In genomic region chr4:47674173-47674572, GRCh38 we compare ENCODE assay signal across 16 cellular contexts.
DNase-seq lines count a peak whose midpoint lies in the region; ATAC-seq and TF ChIP-seq lines count a peak whose summit lies in the region.
"Had no signal": no experiment of that assay in that cellular context is flagged by ENCODE, and none has a peak within 500 bp of the region (broad histone marks: within the 10 kb centered on the region; RNA-seq: fewer than 3 reads in every experiment).

No MANE protein-coding gene starts in this region.

- WGBS in SK-N-SH (ENCODE audit: low lambda C conversion rate), result 30% methylated on average over 4 of the region's 4 CpGs

- TF ChIP-seq CTCF in A673 (conservative IDR thresholded peaks at IDR 0.05; ENCODE audit: low read depth, low read length), result no peak
- no peak for TF ChIP-seq CTCF in SK-N-SH (IDR thresholded peaks at IDR 0.05)
- TF ChIP-seq CTCF in choroid plexus epithelial cell (conservative IDR thresholded peaks at IDR 0.05; ENCODE audit: low read depth, low read length), result no peak

- no peaks in the 10 kb centered on the region for H3K79me2 ChIP-seq in SK-N-SH (ENCODE audit: insufficient read depth)

- POLR2A ChIA-PET in A673 (lab: Charles Lee; ENCODE audit: low non-redundant PET) (no interaction called here), SK-N-SH (lab: Yijun Ruan, JAX) (no interaction called here)

- H3K27me3 ChIP-seq in A673 (replicated peaks; ENCODE audit: insufficient read depth, low read depth, low read length, poor library complexity), result no peaks in the 10 kb centered on the region
- no peaks in the 10 kb centered on the region for H3K27me3 ChIP-seq in SK-N-SH (ENCODE audit: insufficient read depth)

- H2AFZ ChIP-seq in SK-N-SH (ENCODE audit: low read depth), result no peak overlapping the region

- H3K9me3 ChIP-seq in A673 (ENCODE audit: low read depth, low read length, poor library complexity, severe bottlenecking), result no peaks in the 10 kb centered on the region
- H3K9me3 ChIP-seq in SK-N-SH, result no peaks in the 10 kb centered on the region

- H3K36me3 ChIP-seq in A673 (ENCODE audit: insufficient read depth, low read length, poor library complexity, severe bottlenecking), result no peaks in the 10 kb centered on the region
- no peaks in the 10 kb centered on the region for H3K36me3 ChIP-seq in SK-N-SH (replicated peaks in 1 of 2; ENCODE audit: control insufficient read depth in 1 of 2, insufficient read depth in 2 of 2, low read length in 1 of 2)

- no TSS peak for BruUV-seq in A673 (replicated peaks; lab: Mats Ljungman, UMichigan)

- H3K4me1 ChIP-seq in A673 (ENCODE audit: insufficient read depth, low read length, poor library complexity, severe bottlenecking), result no peaks in the 10 kb centered on the region
- peaks cover 0 to 2% of the 10 kb centered on the region in 2 experiments; a peak in 1 of 4 replicates for H3K4me1 ChIP-seq in SK-N-SH (ENCODE audit: control insufficient read depth in 1 of 2, insufficient read depth in 2 of 2, low read depth in 1 of 2, low read length in 1 of 2)

- no peak for TF ChIP-seq RAD21 in SK-N-SH (IDR thresholded peaks at IDR 0.05; ENCODE audit: low read length)

- no peak overlapping the region for H3K9ac ChIP-seq in SK-N-SH

- no peak for TF ChIP-seq EP300 in SK-N-SH (IDR thresholded peaks at IDR 0.05; ENCODE audit: borderline replicate concordance in 1 of 2, low read depth in 1 of 2, low read length in 1 of 2)

- ATAC-seq in HG03108 (IDR thresholded peaks at IDR 0.05; ENCODE audit: unreplicated experiment), result no peak
- ATAC-seq in GM21390 (IDR thresholded peaks at IDR 0.05; ENCODE audit: unreplicated experiment), result no peak
- ATAC-seq: GM12878 had no signal

- H3K4me3 ChIP-seq in A673 (ENCODE audit: low read depth, low read length, poor library complexity, severe bottlenecking), result no peak overlapping the region
- no peak overlapping the region for H3K4me3 ChIP-seq in SK-N-SH (ENCODE audit: low read depth in 2 of 2, low read length in 1 of 2)
- no peak overlapping the region for H3K4me3 ChIP-seq in choroid plexus epithelial cell (ENCODE audit: low read depth, low read length)
- H3K4me3 ChIP-seq: GM12878 had no signal

- CTCF ChIA-PET in A673 (lab: Charles Lee) (no interaction called here), SK-N-SH (lab: Yijun Ruan, JAX) (interaction anchor here (0.6 to 2.2 kb wide), 4 partner anchors 31 to 259 kb away, joined by 3 to 7 read pairs (median 3); no protein-coding TSS in a partner anchor)

- intact Hi-C loops in A673 (cut with micrococcal nuclease; ENCODE audit: unreplicated experiment), result no loop called here

- DNase-seq in A673 (ENCODE audit: low spot score) (peak; percentile 4), SK-N-SH (no peak), choroid plexus epithelial cell (ENCODE audit: low read depth) (peak; percentile 9), fibroblast of the conjunctiva (ENCODE audit: low read depth) (peak; percentile 10), T-helper 2 cell (no peak), germinal center (ENCODE audit: low spot score) (no peak)
- DNase-seq: C1 segment of cervical spinal cord; Calu3; CD4-positive, alpha-beta T cell; DMS 273 treated with DMSO at 0.1 percent for 48 hours; GOT3; H9 had no signal

- no peaks in the 10 kb centered on the region for H3K9me2 ChIP-seq in SK-N-SH

- H3K4me2 ChIP-seq in SK-N-SH, result peak overlapping the region; percentile 28; the same call in 1 of the 2 replicates

- H3F3A ChIP-seq in SK-N-SH (replicated peaks; ENCODE audit: insufficient read depth), result no peaks in the 10 kb centered on the region

- H3K27ac ChIP-seq in A673 (ENCODE audit: low read depth, low read length, poor library complexity, severe bottlenecking), result no peak overlapping the region
- 0 out of 4 replicates have a peak overlapping the region, but pooled peaks of 1 of the 2 experiments have one; percentile 3 for H3K27ac ChIP-seq in SK-N-SH (ENCODE audit: low read depth in 2 of 2, low read length in 1 of 2)
- H3K27ac ChIP-seq: HL-60 had no signal

- no peaks in the 10 kb centered on the region for H4K20me1 ChIP-seq in SK-N-SH (ENCODE audit: insufficient read depth)

TF ChIP-seq in SK-N-SH, 30 proteins besides CTCF, POLR2A, EP300 and RAD21:
- no peak for TF ChIP-seq NRF1 (IDR thresholded peaks at IDR 0.05; ENCODE audit: low read depth, low read length)
- peak; percentile 53; the same call in 1 of the 2 replicates for TF ChIP-seq TCF12 (IDR thresholded peaks at IDR 0.05)

Comparison
In these comparisons a context has a peak if more than half of its experiments do, and no peak if none do; other contexts are left out.
1. DNase-seq: peak in A673 (single experiment), choroid plexus epithelial cell (single experiment) and fibroblast of the conjunctiva (single experiment); none in SK-N-SH (single experiment), T-helper 2 cell (0 of 5) and germinal center (single experiment).